Comparison of ENCODE assay signal across 13 cellular contexts in the genomic region with DNA sequence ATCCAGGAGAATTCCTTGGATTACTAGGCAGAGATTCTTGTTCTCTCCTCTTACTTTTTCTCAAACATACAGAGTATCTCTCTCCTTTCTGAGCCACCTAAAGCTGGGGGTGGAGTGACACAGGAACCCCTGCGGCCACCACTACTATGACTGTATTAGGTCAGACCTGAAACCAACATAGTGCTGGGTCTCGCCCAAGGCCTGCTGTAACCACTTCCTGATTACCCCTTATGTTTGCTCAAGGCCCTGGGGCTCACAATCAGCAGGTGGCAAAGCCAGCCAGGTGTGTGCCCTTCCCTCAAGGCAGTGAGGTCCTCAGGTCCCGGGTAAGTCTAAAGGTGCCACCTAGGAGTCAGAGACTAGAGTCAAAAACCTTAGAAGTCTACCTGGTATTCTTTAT.
A peak's percentile ranks its signal among the peaks of the same experiment; 100 is the strongest.
DNase-seq lines count a peak whose midpoint lies in the region; ATAC-seq and TF ChIP-seq lines count a peak whose summit lies in the region.
"Had no signal": no experiment of that assay in that cellular context is flagged by ENCODE, and none has a peak within 500 bp of the region (broad histone marks: within the 10 kb centered on the region; RNA-seq: fewer than 3 reads in every experiment).

No MANE protein-coding gene starts in this region.

- POLR2A ChIA-PET in CD4-positive, alpha-beta T cell (lab: Charles Lee) = no interaction called here

- DNase-seq in kidney tubule cell (ENCODE audit: low spot score) (peak; percentile 8), type B pancreatic cell (ENCODE audit: extremely low spot score, unreplicated experiment) (no peak), right lobe of liver (no peak), ACHN (no peak)
- DNase-seq in CD4-positive, alpha-beta T cell = no peak
- DNase-seq: activated CD4-positive, alpha-beta memory T cell treated with anti-CD3 and anti-CD28 coated beads, Interleukin-2, amount 10 ng/mL, durations not matched to agents 7 days and 5 days; amniotic stem cell; HCEC 1CT; NCI-H1105 treated with DMSO at 0.1 percent for 48 hours; SHP77 treated with DMSO at 0.1 percent for 48 hours had no signal

- H3K27me3 Mint-ChIP-seq in CD4-positive, alpha-beta T cell = no peaks in the 10 kb centered on the region
- no peaks in the 10 kb centered on the region for H3K27me3 Mint-ChIP-seq in type B pancreatic cell
- H3K27me3 Mint-ChIP-seq: activated CD4-positive, alpha-beta memory T cell treated with anti-CD3 and anti-CD28 coated beads, Interleukin-2, amount 10 ng/mL, durations not matched to agents 7 days and 5 days had no signal

- H3K4me3 ChIP-seq in right lobe of liver = no peak overlapping the region

- H3K27ac Mint-ChIP-seq in CD4-positive, alpha-beta T cell = no peak overlapping the region
- H3K27ac Mint-ChIP-seq in type B pancreatic cell = no peak overlapping the region
- H3K27ac Mint-ChIP-seq: activated CD4-positive, alpha-beta memory T cell treated with anti-CD3 and anti-CD28 coated beads, Interleukin-2, amount 10 ng/mL, durations not matched to agents 7 days and 5 days had no signal

- peaks cover 9% of the 10 kb centered on the region for H3K9me3 ChIP-seq in CD4-positive, alpha-beta T cell (ENCODE audit: control insufficient read depth, low read length)
- no peaks in the 10 kb centered on the region for H3K9me3 ChIP-seq in right lobe of liver

- H3K27ac ChIP-seq in CD4-positive, alpha-beta T cell (ENCODE audit: low read depth, low read length) = no peak overlapping the region
- no peak overlapping the region for H3K27ac ChIP-seq in right lobe of liver

- H3K4me1 ChIP-seq in right lobe of liver = no peaks in the 10 kb centered on the region

- no peaks in the 10 kb centered on the region for H3K36me3 ChIP-seq in right lobe of liver

- ATAC-seq in GM18867 (IDR thresholded peaks at IDR 0.05; ENCODE audit: unreplicated experiment) (peak; percentile 96), GM21619 (IDR thresholded peaks at IDR 0.05; ENCODE audit: unreplicated experiment) (peak; percentile 97), HG03280 (IDR thresholded peaks at IDR 0.05; ENCODE audit: unreplicated experiment) (peak; percentile 90), right lobe of liver (no peak)
- ATAC-seq in CD4-positive, alpha-beta T cell (ENCODE audit: poor library complexity) = no peak

- no peak overlapping the region for H3K4me3 Mint-ChIP-seq in CD4-positive, alpha-beta T cell
- H3K4me3 Mint-ChIP-seq in type B pancreatic cell = no peak overlapping the region
- H3K4me3 Mint-ChIP-seq: activated CD4-positive, alpha-beta memory T cell treated with anti-CD3 and anti-CD28 coated beads, Interleukin-2, amount 10 ng/mL, durations not matched to agents 7 days and 5 days had no signal

- no peak for TF ChIP-seq CTCF in CD4-positive, alpha-beta T cell (IDR thresholded peaks at IDR 0.05)
- TF ChIP-seq CTCF in type B pancreatic cell (conservative IDR thresholded peaks at IDR 0.05) = no peak
- no peak for TF ChIP-seq CTCF in right lobe of liver (IDR thresholded peaks at IDR 0.05)

- TF ChIP-seq POLR2A in right lobe of liver (IDR thresholded peaks at IDR 0.05) = no peak

- 71% methylated on average over 2 of the region's 3 CpGs for WGBS in right lobe of liver (ENCODE audit: insufficient coverage, low coverage, low lambda C conversion rate, missing lambda C conversion rate)

- in situ Hi-C loops in ACHN (cut with HindIII; ENCODE audit: low pct_ligation_motif_present, low pct_unique_long_range_greater_than_20kb, low sequenced_read_pairs) = no loop called here

- no peaks in the 10 kb centered on the region for H3K36me3 Mint-ChIP-seq in CD4-positive, alpha-beta T cell (ENCODE audit: low read depth)
- H3K36me3 Mint-ChIP-seq in type B pancreatic cell = no peaks in the 10 kb centered on the region

- H3K27me3 ChIP-seq in CD4-positive, alpha-beta T cell (ENCODE audit: control insufficient read depth, insufficient read depth, low read length) = no peaks in the 10 kb centered on the region
- no peaks in the 10 kb centered on the region for H3K27me3 ChIP-seq in right lobe of liver

- H3K9me3 Mint-ChIP-seq in CD4-positive, alpha-beta T cell = peaks cover 20% of the 10 kb centered on the region
- H3K9me3 Mint-ChIP-seq in type B pancreatic cell = peaks cover 25% of the 10 kb centered on the region

- CTCF ChIA-PET in CD4-positive, alpha-beta T cell (lab: Charles Lee) = no interaction called here

- intact Hi-C loops in CD4-positive, alpha-beta T cell (cut with DNase I, micrococcal nuclease) = no loop called here
- intact Hi-C loops in right lobe of liver (cut with DNase I) = no loop called here

- no peaks in the 10 kb centered on the region for H3K4me1 Mint-ChIP-seq in CD4-positive, alpha-beta T cell (ENCODE audit: low read depth)
- no peaks in the 10 kb centered on the region for H3K4me1 Mint-ChIP-seq in type B pancreatic cell (ENCODE audit: unreplicated experiment)
- H3K4me1 Mint-ChIP-seq: activated CD4-positive, alpha-beta memory T cell treated with anti-CD3 and anti-CD28 coated beads, Interleukin-2, amount 10 ng/mL, durations not matched to agents 7 days and 5 days had no signal

Comparison
In these comparisons a context has a peak if more than half of its experiments do, and no peak if none do; other contexts are left out.
1. ATAC-seq: peak in GM18867 (single experiment), GM21619 (single experiment) and HG03280 (single experiment); none in CD4-positive, alpha-beta T cell (single experiment) and right lobe of liver (0 of 4).